ENCODE assay signal across 8 cellular contexts in genomic region chr2:96637385-96638143, GRCh38. TPM values are rescaled to one million over a fixed set of nuclear protein-coding genes. Genes with fewer than 3 reads are reported as not detected.
DNase-seq lines count a peak whose midpoint lies in the region; ATAC-seq and TF ChIP-seq lines count a peak whose summit lies in the region.

No MANE protein-coding gene starts in this region.

- peak overlapping the region; percentile 78 for H3K4me2 ChIP-seq in neural progenitor cell

- H3K9me3 Mint-ChIP-seq in neural progenitor cell: no peaks in the 10 kb centered on the region

- peaks cover 3% of the 10 kb centered on the region for H3K27me3 Mint-ChIP-seq in neural progenitor cell (ENCODE audit: insufficient read depth, low read depth)

- peaks cover 8% of the 10 kb centered on the region for H3K36me3 Mint-ChIP-seq in neural progenitor cell

- H3K79me2 ChIP-seq in neural progenitor cell (ENCODE audit: low read depth): peaks cover 44% of the 10 kb centered on the region

- POLR2A ChIA-PET in RWPE1 (lab: Yijun Ruan, JAX; ENCODE audit: low non-redundant PET): interaction anchor here (0.8 to 1.4 kb wide), 2 partner anchors 27 to 176 kb away, joined by 3 to 4 read pairs; no protein-coding TSS in a partner anchor

- ATAC-seq in GM19467 (IDR thresholded peaks at IDR 0.05; ENCODE audit: unreplicated experiment): peak; percentile 48

- peaks cover 34% of the 10 kb centered on the region for H4K20me1 ChIP-seq in neural progenitor cell (ENCODE audit: low read depth)

- CTCF ChIA-PET in RWPE1 (lab: Yijun Ruan, JAX): interaction anchor here (0.6 kb wide), 2 partner anchors 124 to 215 kb away, joined by 3 to 4 read pairs; no protein-coding TSS in a partner anchor

- peak overlapping the region; percentile 94 for H3K4me3 Mint-ChIP-seq in neural progenitor cell

- peaks cover 22% of the 10 kb centered on the region for H3K4me1 Mint-ChIP-seq in neural progenitor cell

- H3K9me3 ChIP-seq in neural progenitor cell (ENCODE audit: low read depth): no peaks in the 10 kb centered on the region
- no peaks in the 10 kb centered on the region for H3K9me3 ChIP-seq in stomach smooth muscle (ENCODE audit: control insufficient read depth in 2 of 2, low read length in 2 of 2)

- DNase-seq in CMK (ENCODE audit: low read depth): peak; percentile 58
- DNase-seq in HK-2 (ENCODE audit: unreplicated experiment): peak; percentile 90
- DNase-seq in RWPE1 (ENCODE audit: low spot score): peak; percentile 71
- DNase-seq in activated effector memory CD4-positive, alpha-beta T cell treated with anti-CD3 and anti-CD28 coated beads, Interleukin-2, amount 50 U/mL, for 16 hours: peak; percentile 94
- peak; percentile 89 to 96 for DNase-seq in foreskin fibroblast
- peak; percentile 82 for DNase-seq in neural progenitor cell (ENCODE audit: low spot score)

- H3K27ac ChIP-seq in RWPE1 (peak overlapping the region; percentile 84), neural progenitor cell (no peak overlapping the region), stomach smooth muscle (ENCODE audit: low read length) (peak overlapping the region; percentile 88)

- H3K4me3 ChIP-seq in foreskin fibroblast (ENCODE audit: low read depth in 1 of 2, low read length in 2 of 2) (peak overlapping the region; percentile 78 to 82), neural progenitor cell (peak overlapping the region; percentile 72), stomach smooth muscle (ENCODE audit: low read length in 2 of 2) (peak overlapping the region; percentile 85 to 87)

- H3K9ac ChIP-seq in neural progenitor cell (peak overlapping the region; percentile 0), stomach smooth muscle (ENCODE audit: low read length in 2 of 2) (peak overlapping the region; percentile 83 to 90)

- H3K36me3 ChIP-seq in neural progenitor cell (no peaks in the 10 kb centered on the region), stomach smooth muscle (ENCODE audit: control insufficient read depth in 2 of 2, insufficient read depth in 2 of 2, low read length in 2 of 2) (peaks cover 3% of the 10 kb centered on the region in 2 donors)

- H2AFZ ChIP-seq in neural progenitor cell (replicated peaks): peak overlapping the region; percentile 97

- TF ChIP-seq CTCF in RWPE1 (conservative IDR thresholded peaks at IDR 0.05; ENCODE audit: low read depth) (no peak), foreskin fibroblast (IDR thresholded peaks at IDR 0.05; ENCODE audit: low read depth, low read length) (no peak), neural progenitor cell (IDR thresholded peaks at IDR 0.05) (no peak)

- H3K27me3 ChIP-seq in neural progenitor cell (peaks cover 5% of the 10 kb centered on the region), stomach smooth muscle (ENCODE audit: control insufficient read depth in 1 of 2, insufficient read depth in 2 of 2, low read length in 2 of 2) (no peaks in the 10 kb centered on the region)

- peaks cover 14% of the 10 kb centered on the region for H3K4me1 ChIP-seq in neural progenitor cell
- peaks cover 9% of the 10 kb centered on the region for H3K4me1 ChIP-seq in stomach smooth muscle (ENCODE audit: control insufficient read depth, insufficient read depth, low read length)

- H3F3A ChIP-seq in neural progenitor cell (ENCODE audit: low read depth): no peaks in the 10 kb centered on the region

- peak overlapping the region; percentile 46 for H3K27ac Mint-ChIP-seq in neural progenitor cell

RNA-seq across cellular contexts. Expression of gene KANSL3, which starts 0.5 kb away (rescaled TPM):
- total RNA-seq in neural progenitor cell (ENCODE audit: low replicate concordance): 32.9 and 44.3 TPM in 2 replicates

RNA-seq across cellular contexts. Expression of gene FER1L5, which starts 5.0 kb away (rescaled TPM):
- total RNA-seq in neural progenitor cell (ENCODE audit: low replicate concordance): 1.2 and 1.7 TPM in 2 replicates
